In genomic region chr10:119871881-119872609, GRCh38 we compare ENCODE assay signal across 8 cellular contexts. TPM values are rescaled to one million over a fixed set of nuclear protein-coding genes. Genes with fewer than 3 reads are reported as not detected.
DNase-seq lines count a peak whose midpoint lies in the region; ATAC-seq and TF ChIP-seq lines count a peak whose summit lies in the region.

No MANE protein-coding gene starts in this region.

- H3K36me3 ChIP-seq in A673 (ENCODE audit: insufficient read depth, low read length, poor library complexity, severe bottlenecking): no peaks in the 10 kb centered on the region
- no peaks in the 10 kb centered on the region for H3K36me3 ChIP-seq in esophagus muscularis mucosa
- no peaks in the 10 kb centered on the region for H3K36me3 ChIP-seq in stomach

- no peak for TF ChIP-seq EP300 in esophagus muscularis mucosa (IDR thresholded peaks at IDR 0.05)
- no peak for TF ChIP-seq EP300 in stomach (IDR thresholded peaks at IDR 0.05)

- peaks cover 21% of the 10 kb centered on the region for H3K4me1 ChIP-seq in A673 (ENCODE audit: insufficient read depth, low read length, poor library complexity, severe bottlenecking)
- H3K4me1 ChIP-seq in esophagus muscularis mucosa: peaks cover 25 to 49% (median 46%) of the 10 kb centered on the region in 4 donors
- peaks cover 22 to 57% (median 32%) of the 10 kb centered on the region in 4 donors for H3K4me1 ChIP-seq in stomach

- CTCF ChIA-PET in A673 (lab: Charles Lee): interaction anchor here (0.5 to 2.4 kb wide), 2 partner anchors 10 to 121 kb away, joined by 4 to 8 read pairs; no protein-coding TSS in a partner anchor

- H3K27ac ChIP-seq in A673 (ENCODE audit: low read depth, low read length, poor library complexity, severe bottlenecking): peak overlapping the region; percentile 94
- peak overlapping the region; percentile 85 to 94 (median 92) for H3K27ac ChIP-seq in esophagus muscularis mucosa (replicated peaks in 1 of 4)
- H3K27ac ChIP-seq in stomach: peak overlapping the region; percentile 85 to 97 (median 93)

- H3K27me3 ChIP-seq in A673 (replicated peaks; ENCODE audit: insufficient read depth, low read depth, low read length, poor library complexity) (no peaks in the 10 kb centered on the region), esophagus muscularis mucosa (no peaks in the 10 kb centered on the region), stomach (no peaks in the 10 kb centered on the region)

- no TSS peak for BruUV-seq in A673 (replicated peaks; lab: Mats Ljungman, UMichigan)

- intact Hi-C loops in A673 (cut with micrococcal nuclease; ENCODE audit: unreplicated experiment) (loop anchor here (2.0 to 10.0 kb wide), 2 partner anchors 21 to 277 kb away; partner anchors contain the start of genes SEC23IP and TIAL1), esophagus muscularis mucosa (cut with DNase I) (no loop called here), stomach (cut with DNase I; ENCODE audit: low total_unique reads) (no loop called here)

- no peaks in the 10 kb centered on the region for H3K9me3 Mint-ChIP-seq in nephron

- TF ChIP-seq POLR2A in esophagus muscularis mucosa (IDR thresholded peaks at IDR 0.05; ENCODE audit: low read depth) (no peak), stomach (IDR thresholded peaks at IDR 0.05) (no peak)

- H3K4me3 Mint-ChIP-seq in nephron: peak overlapping the region; percentile 85 to 99 (median 96)

- DNase-seq in A673 (ENCODE audit: low spot score): peak; percentile 61
- DNase-seq in NCI-H748 treated with DMSO at 0.1 percent for 48 hours (lab: John Stamatoyannopoulos, UW): peak; percentile 25
- peak; percentile 80 for DNase-seq in activated CD8-positive, alpha-beta memory T cell treated with anti-CD3 and anti-CD28 coated beads, Interleukin-2, amount 50 U/mL, for 48 hours
- no peak for DNase-seq in esophagus muscularis mucosa (ENCODE audit: extremely low spot score)
- DNase-seq in stomach: peak; percentile 65

- no peaks in the 10 kb centered on the region for H3K36me3 Mint-ChIP-seq in nephron (ENCODE audit: low read depth)

- WGBS in esophagus muscularis mucosa: 0% methylated on average over 4 of the region's 56 CpGs
- 0 to 1% (median 0%) methylated on average over 29 to 56 of the region's 56 CpGs for WGBS in stomach, 5 donors

- no peaks in the 10 kb centered on the region for H3K9me3 ChIP-seq in A673 (ENCODE audit: low read depth, low read length, poor library complexity, severe bottlenecking)
- H3K9me3 ChIP-seq in esophagus muscularis mucosa: no peaks in the 10 kb centered on the region
- H3K9me3 ChIP-seq in stomach: no peaks in the 10 kb centered on the region

- TF ChIP-seq CTCF in A673 (conservative IDR thresholded peaks at IDR 0.05; ENCODE audit: low read depth, low read length) (no peak), esophagus muscularis mucosa (IDR thresholded peaks at IDR 0.05) (no peak), nephron (IDR thresholded peaks at IDR 0.05; ENCODE audit: unreplicated experiment in 3 of 3) (no peak), stomach (IDR thresholded peaks at IDR 0.05) (no peak)

- POLR2A ChIA-PET in A673 (lab: Charles Lee; ENCODE audit: low non-redundant PET): interaction anchor here (0.6 kb wide), 1 partner anchor 99 kb away, joined by 3 read pairs; no protein-coding TSS in a partner anchor

- peak; percentile 16 for ATAC-seq in GM18520 (IDR thresholded peaks at IDR 0.05; ENCODE audit: unreplicated experiment)
- peak; percentile 43 for ATAC-seq in HG03045 (IDR thresholded peaks at IDR 0.05; ENCODE audit: unreplicated experiment)

- H3K4me3 ChIP-seq in A673 (ENCODE audit: low read depth, low read length, poor library complexity, severe bottlenecking) (peak overlapping the region; percentile 96), esophagus muscularis mucosa (peak overlapping the region; percentile 91 to 98 (median 93)), stomach (peak overlapping the region; percentile 73 to 92 (median 84))

- H3K27ac Mint-ChIP-seq in nephron: peak overlapping the region; percentile 87 to 97 (median 95)

- H3K4me1 Mint-ChIP-seq in nephron: peaks cover 32% of the 10 kb centered on the region

- H3K27me3 Mint-ChIP-seq in nephron (ENCODE audit: low read depth): no peaks in the 10 kb centered on the region

RNA-seq across cellular contexts. Expression of gene MCMBP, which starts 0.6 kb away (rescaled TPM):
- total RNA-seq in A673 (2021) (108 and 110 TPM in 2 replicates), esophagus muscularis mucosa (10 to 100 TPM; 47.3 to 77.2 (median 52.3) TPM), stomach (10 to 100 TPM; 19.8 to 88.9 (median 50.9) TPM)
- polyA plus RNA-seq in stomach: 10 to 100 TPM; 17.5 to 26.1 (median 21.8) TPM

RNA-seq across cellular contexts. Expression of gene SEC23IP, which starts 20.5 kb away (rescaled TPM):
- total RNA-seq in A673 (2021): 78.6 and 89.9 TPM in 2 replicates
- total RNA-seq in esophagus muscularis mucosa: 10 to 100 TPM; 22.4 to 29.9 (median 24.2) TPM
- 10 to 100 TPM in 3 of 5 donors, 1 to 10 TPM in 2; 4.1 to 82.1 (median 17.2) TPM for total RNA-seq in stomach
- 10 to 100 TPM in 2 of 3 donors, 1 to 10 TPM in 1; 7.2 to 20.8 (median 12.4) TPM for polyA plus RNA-seq in stomach
